8 cellular contexts compared by ENCODE assay signal in genomic region chr1:76074321-76075187, GRCh38. TPM values are rescaled to one million over a fixed set of nuclear protein-coding genes. Genes with fewer than 3 reads are reported as not detected.
DNase-seq lines count a peak whose midpoint lies in the region; ATAC-seq, FAIRE-seq and TF ChIP-seq lines count a peak whose summit lies in the region.

TSS of gene ST6GALNAC3 (plus strand) at chr1:76074746.

- H3K27me3 Mint-ChIP-seq in activated CD4-positive, alpha-beta T cell treated with anti-CD3 and anti-CD28 coated beads, Interleukin-2, amount 10 ng/mL, durations not matched to agents 24 days and 14 days, result peaks cover 18% of the 10 kb centered on the region

- H3K27me3 ChIP-seq in colonic mucosa (no peaks in the 10 kb centered on the region), layer of hippocampus (ENCODE audit: control insufficient read depth, insufficient read depth, low read length) (no peaks in the 10 kb centered on the region)

- peaks cover 3% of the 10 kb centered on the region for H3K4me1 ChIP-seq in colonic mucosa

- peak within 1 kb of the TSS; percentile 75 for H3K4me3 ChIP-seq in colonic mucosa

- H3K36me3 ChIP-seq in colonic mucosa, result no peaks in the 10 kb centered on the region

- H3K9me3 Mint-ChIP-seq in activated CD4-positive, alpha-beta T cell treated with anti-CD3 and anti-CD28 coated beads, Interleukin-2, amount 10 ng/mL, durations not matched to agents 24 days and 14 days, result no peaks in the 10 kb centered on the region

- peak within 1 kb of the TSS; percentile 86 for H3K4me3 Mint-ChIP-seq in activated CD4-positive, alpha-beta T cell treated with anti-CD3 and anti-CD28 coated beads, Interleukin-2, amount 10 ng/mL, durations not matched to agents 24 days and 14 days

- no peaks in the 10 kb centered on the region for H3K36me3 Mint-ChIP-seq in activated CD4-positive, alpha-beta T cell treated with anti-CD3 and anti-CD28 coated beads, Interleukin-2, amount 10 ng/mL, durations not matched to agents 24 days and 14 days (ENCODE audit: low read depth)

- intact Hi-C loops in activated CD4-positive, alpha-beta T cell treated with anti-CD3 and anti-CD28 coated beads, Interleukin-2, amount 10 ng/mL, durations not matched to agents 24 days and 14 days (cut with micrococcal nuclease), result loop anchor here (5.0 to 10.0 kb wide), 3 partner anchors 80 to 352 kb away; partner anchors contain the start of gene ACADM
- intact Hi-C loops in colonic mucosa (cut with DNase I), result no loop called here

- H3K27ac ChIP-seq in colonic mucosa (peak within 1 kb of the TSS; percentile 4), layer of hippocampus (ENCODE audit: low read depth, low read length) (peak within 1 kb of the TSS; percentile 71)

- DNase-seq in GM12891 (ENCODE audit: insufficient read length, low spot score) (peak; percentile 38), NCI-H187 (lab: John Stamatoyannopoulos, UW) (peak; percentile 22 to 34), colonic mucosa (peak; percentile 81), RCC 7860 (ENCODE audit: low spot score) (no peak)
- peak; percentile 93 for DNase-seq in activated CD4-positive, alpha-beta T cell treated with anti-CD3 and anti-CD28 coated beads, Interleukin-2, amount 10 ng/mL, durations not matched to agents 24 days and 14 days
- DNase-seq in stimulated activated CD4-positive, alpha-beta T cell treated with anti-CD3 and anti-CD28 coated beads, Interleukin-1b, Interleukin-23, amount 100 ng/mL, for 24 hours (ENCODE audit: low read depth in 4 of 4, low spot score in 1 of 4), result peak; percentile 37 to 66 (median 64)

- H3K27ac Mint-ChIP-seq in activated CD4-positive, alpha-beta T cell treated with anti-CD3 and anti-CD28 coated beads, Interleukin-2, amount 10 ng/mL, durations not matched to agents 24 days and 14 days, result peak within 1 kb of the TSS; percentile 47

- TF ChIP-seq CTCF in colonic mucosa (IDR thresholded peaks at IDR 0.05), result no peak

- peaks cover 13% of the 10 kb centered on the region for H3K4me1 Mint-ChIP-seq in activated CD4-positive, alpha-beta T cell treated with anti-CD3 and anti-CD28 coated beads, Interleukin-2, amount 10 ng/mL, durations not matched to agents 24 days and 14 days

- TF ChIP-seq POLR2A in GM12891 (IDR thresholded peaks at IDR 0.05; ENCODE audit: low read depth, low read length), result no peak

- ATAC-seq in HG02610 (IDR thresholded peaks at IDR 0.05; ENCODE audit: unreplicated experiment), result peak; percentile 84

- H3K9ac ChIP-seq in colonic mucosa (ENCODE audit: low read depth in 2 of 2, low read length in 2 of 2), result peak within 1 kb of the TSS in 1 of 2 donors; percentile 76

- H3K9me3 ChIP-seq in colonic mucosa, result no peaks in the 10 kb centered on the region

- FAIRE-seq in GM12891 (lab: Jason Lieb, UNC) (peak; percentile 23), RCC 7860 (lab: Jason Lieb, UNC) (no peak)

TF ChIP-seq in GM12891, 5 proteins besides CTCF, POLR2A, EP300 and RAD21:
- no peak for TF ChIP-seq POLR2AphosphoS5 (IDR thresholded peaks at IDR 0.05; ENCODE audit: low read depth, low read length)
- no peak for TF ChIP-seq POU2F2 (IDR thresholded peaks at IDR 0.05; ENCODE audit: low read depth, low read length)
- no peak for TF ChIP-seq TAF1 (IDR thresholded peaks at IDR 0.05; ENCODE audit: low read depth, low read length)
- TF ChIP-seq SPI1 (IDR thresholded peaks at IDR 0.05; ENCODE audit: low read depth, low read length), result no peak
- TF ChIP-seq PAX5 (IDR thresholded peaks at IDR 0.05; ENCODE audit: insufficient read depth, low read length, severe bottlenecking), result no peak

RNA-seq across cellular contexts. Expression of gene ST6GALNAC3, which starts in this region (rescaled TPM):
- polyA plus RNA-seq in GM12891 (2012; ENCODE audit: low read depth, missing spikeins), result not detected
- total RNA-seq in activated CD4-positive, alpha-beta T cell treated with anti-CD3 and anti-CD28 coated beads, Interleukin-2, amount 10 ng/mL, durations not matched to agents 24 days and 14 days, result 0.28 TPM in 1 of 2 replicates, not detected in the other
- 1 to 10 TPM; 2.5 to 5.7 TPM for total RNA-seq in colonic mucosa

Comparison
In these comparisons a context has a peak if more than half of its experiments do, and no peak if none do; other contexts are left out.
1. Peak in DNase-seq in activated CD4-positive, alpha-beta T cell treated with anti-CD3 and anti-CD28 coated beads, Interleukin-2, amount 10 ng/mL, durations not matched to agents 24 days and 14 days; RNA of the gene not detected or under 1 TPM.